Comparison of ENCODE assay signal across 8 cellular contexts in the genomic region with DNA sequence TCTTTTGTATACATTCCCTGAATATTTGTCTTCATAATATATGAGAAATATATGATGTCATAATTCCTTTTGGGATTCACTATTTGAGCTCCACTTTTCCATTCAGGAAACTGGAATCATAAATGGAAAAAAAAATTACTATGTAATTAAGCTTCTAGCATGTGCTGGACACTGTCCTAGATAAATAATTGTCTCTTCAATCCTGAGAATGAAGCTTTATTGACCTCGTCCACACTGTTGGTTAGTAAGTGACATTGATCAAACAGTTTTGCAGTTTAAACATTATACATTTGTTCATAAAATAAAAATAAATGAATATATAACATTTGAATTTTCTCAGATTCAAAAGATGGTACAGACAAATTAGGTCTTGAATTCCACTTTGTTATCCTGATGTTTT.
"Had no signal": no experiment of that assay in that cellular context is flagged by ENCODE, and none has a peak within 500 bp of the region (broad histone marks: within the 10 kb centered on the region; RNA-seq: fewer than 3 reads in every experiment).

No MANE protein-coding gene starts in this region.

- FAIRE-seq: G401.6, GM12878, GM12891, GM12892, GM18507, GM19239 had no signal

- ATAC-seq: GM12878 had no signal

- H3K4me3 ChIP-seq: GM12878 had no signal

- DNase-seq: GDM1, GF-D8 had no signal
